In genomic region chr22:30294066-30294465, GRCh38 we compare ENCODE assay signal across 17 cellular contexts. TPM values are rescaled to one million over a fixed set of nuclear protein-coding genes. Genes with fewer than 3 reads are reported as not detected.
A peak's percentile ranks its signal among the peaks of the same experiment; 100 is the strongest.
DNase-seq lines count a peak whose midpoint lies in the region; ATAC-seq and TF ChIP-seq lines count a peak whose summit lies in the region.
"Had no signal": no experiment of that assay in that cellular context is flagged by ENCODE, and none has a peak within 500 bp of the region (broad histone marks: within the 10 kb centered on the region; RNA-seq: fewer than 3 reads in every experiment).

No MANE protein-coding gene starts in this region.

- DNase-seq in activated CD4-positive, alpha-beta T cell treated with anti-CD3 and anti-CD28 coated beads, Interleukin-2, amount 10 ng/mL, durations not matched to agents 7 days and 5 days, result no peak
- DNase-seq in activated CD4-positive, alpha-beta T cell treated with anti-CD3 and anti-CD28 coated beads, Interleukin-2, amount 50 U/mL, for 1 hour, result no peak
- DNase-seq in COR-L47 (lab: John Stamatoyannopoulos, UW), result peak; percentile 74
- no peak for DNase-seq in T-cell
- DNase-seq in naive thymus-derived CD8-positive, alpha-beta T cell, result no peak
- DNase-seq: activated CD4-positive, alpha-beta T cell treated with anti-CD3 and anti-CD28 coated beads, Interleukin-2, amount 50 U/mL, for 4 hours; activated T-cell treated with anti-CD3 and anti-CD28 coated beads for 4 hours; NCI-H748 treated with DMSO at 0.1 percent for 48 hours; SK-N-SH; spleen had no signal

- POLR2A ChIA-PET in activated CD4-positive, alpha-beta T cell treated with anti-CD3 and anti-CD28 coated beads, Interleukin-2, amount 10 ng/mL, durations not matched to agents 7 days and 5 days (lab: Charles Lee), result interaction anchor here (1.2 kb wide), 1 partner anchor 47 kb away, joined by 3 read pairs; the partner anchor contains the start of gene LIF
- POLR2A ChIA-PET in T-cell (lab: Charles Lee), result no interaction called here
- POLR2A ChIA-PET in naive thymus-derived CD8-positive, alpha-beta T cell (lab: Charles Lee), result interaction anchor here (0.7 to 13.0 kb wide), 3 partner anchors 10 to 95 kb away, joined by 4 to 416 read pairs (median 348); partner anchors contain the start of gene TBC1D10A

- H3K4me3 Mint-ChIP-seq in activated CD4-positive, alpha-beta T cell treated with anti-CD3 and anti-CD28 coated beads, Interleukin-2, amount 10 ng/mL, durations not matched to agents 7 days and 5 days, result no peak overlapping the region
- peak overlapping the region in 1 of 3 donors; percentile 53 for H3K4me3 Mint-ChIP-seq in T-cell
- H3K4me3 Mint-ChIP-seq in naive thymus-derived CD8-positive, alpha-beta T cell, result peak overlapping the region in 2 of 10 donors; percentile 10 to 13
- H3K4me3 Mint-ChIP-seq: dendritic cell treated with granulocyte-macrophage colony-stimulating factor and Interleukin-4, amounts not matched to agents 40 ng/mL and 50 ng/mL, for 4 days had no signal

- H3K4me1 Mint-ChIP-seq in activated CD4-positive, alpha-beta T cell treated with anti-CD3 and anti-CD28 coated beads, Interleukin-2, amount 10 ng/mL, durations not matched to agents 7 days and 5 days, result peaks cover 59% of the 10 kb centered on the region
- peaks cover 69 to 73% (median 71%) of the 10 kb centered on the region in 3 donors for H3K4me1 Mint-ChIP-seq in T-cell
- H3K4me1 Mint-ChIP-seq in naive thymus-derived CD8-positive, alpha-beta T cell, result peaks cover 44 to 81% (median 72%) of the 10 kb centered on the region in 4 donors

- no peaks in the 10 kb centered on the region for H3K27me3 Mint-ChIP-seq in activated CD4-positive, alpha-beta T cell treated with anti-CD3 and anti-CD28 coated beads, Interleukin-2, amount 10 ng/mL, durations not matched to agents 7 days and 5 days
- no peaks in the 10 kb centered on the region for H3K27me3 Mint-ChIP-seq in T-cell
- H3K27me3 Mint-ChIP-seq in naive thymus-derived CD8-positive, alpha-beta T cell, result no peaks in the 10 kb centered on the region
- H3K27me3 Mint-ChIP-seq: dendritic cell treated with granulocyte-macrophage colony-stimulating factor and Interleukin-4, amounts not matched to agents 40 ng/mL and 50 ng/mL, for 4 days had no signal

- H3K9me3 Mint-ChIP-seq in activated CD4-positive, alpha-beta T cell treated with anti-CD3 and anti-CD28 coated beads, Interleukin-2, amount 10 ng/mL, durations not matched to agents 7 days and 5 days, result no peaks in the 10 kb centered on the region
- no peaks in the 10 kb centered on the region for H3K9me3 Mint-ChIP-seq in T-cell
- no peaks in the 10 kb centered on the region for H3K9me3 Mint-ChIP-seq in naive thymus-derived CD8-positive, alpha-beta T cell
- H3K9me3 Mint-ChIP-seq: dendritic cell treated with granulocyte-macrophage colony-stimulating factor and Interleukin-4, amounts not matched to agents 40 ng/mL and 50 ng/mL, for 4 days had no signal

- CTCF ChIA-PET in activated CD4-positive, alpha-beta T cell treated with anti-CD3 and anti-CD28 coated beads, Interleukin-2, amount 10 ng/mL, durations not matched to agents 7 days and 5 days (lab: Charles Lee), result interaction anchor here (0.9 to 10.5 kb wide), 5 partner anchors 9 to 189 kb away, joined by 3 to 138 read pairs (median 3); partner anchors contain the start of gene RNF215
- CTCF ChIA-PET in T-cell (lab: Charles Lee), result no interaction called here

- peaks cover 51% of the 10 kb centered on the region for H3K36me3 Mint-ChIP-seq in activated CD4-positive, alpha-beta T cell treated with anti-CD3 and anti-CD28 coated beads, Interleukin-2, amount 10 ng/mL, durations not matched to agents 7 days and 5 days (ENCODE audit: low read depth)
- peaks cover 39% of the 10 kb centered on the region for H3K36me3 Mint-ChIP-seq in T-cell
- peaks cover 0 to 49% (median 24%) of the 10 kb centered on the region in 3 donors for H3K36me3 Mint-ChIP-seq in naive thymus-derived CD8-positive, alpha-beta T cell

- ATAC-seq in T-cell (replicated peaks in 1 of 4), result no peak
- ATAC-seq in naive thymus-derived CD8-positive, alpha-beta T cell, result no peak
- ATAC-seq in GM21447 (IDR thresholded peaks at IDR 0.05; ENCODE audit: unreplicated experiment), result no peak
- no peak for ATAC-seq in HG03457 (IDR thresholded peaks at IDR 0.05; ENCODE audit: unreplicated experiment)
- no peak for ATAC-seq in SK-N-SH treated with all-trans-retinoic acid at 6 μM for 48 hours

- H3K27ac Mint-ChIP-seq in activated CD4-positive, alpha-beta T cell treated with anti-CD3 and anti-CD28 coated beads, Interleukin-2, amount 10 ng/mL, durations not matched to agents 7 days and 5 days, result peak overlapping the region; percentile 21
- H3K27ac Mint-ChIP-seq in T-cell, result peak overlapping the region; percentile 57 to 74
- H3K27ac Mint-ChIP-seq in naive thymus-derived CD8-positive, alpha-beta T cell, result peak overlapping the region; percentile 51 to 100 (median 89)
- H3K27ac Mint-ChIP-seq: dendritic cell treated with granulocyte-macrophage colony-stimulating factor and Interleukin-4, amounts not matched to agents 40 ng/mL and 50 ng/mL, for 4 days had no signal

TF ChIP-seq in SK-N-SH treated with all-trans-retinoic acid at 6 μM for 48 hours, 23 proteins besides CTCF, POLR2A, EP300 and RAD21 (continues in another document):
- TF ChIP-seq PATZ1 (CRISPR knock-in tag; IDR thresholded peaks at IDR 0.05; ENCODE audit: borderline replicate concordance), result no peak
- no peak for TF ChIP-seq ZFP30 (CRISPR knock-in tag; IDR thresholded peaks at IDR 0.05)
- TF ChIP-seq ZFP3 (CRISPR knock-in tag; IDR thresholded peaks at IDR 0.05), result no peak
- no peak for TF ChIP-seq POU6F1 (CRISPR knock-in tag; IDR thresholded peaks at IDR 0.05; ENCODE audit: borderline replicate concordance, low read depth)
- no peak for TF ChIP-seq PPARA (CRISPR knock-in tag; IDR thresholded peaks at IDR 0.05; ENCODE audit: borderline replicate concordance)
- no peak for TF ChIP-seq TCF4 (CRISPR knock-in tag; IDR thresholded peaks at IDR 0.05; ENCODE audit: borderline replicate concordance)
- no peak for TF ChIP-seq OSR1 (CRISPR knock-in tag; IDR thresholded peaks at IDR 0.05)

RNA-seq across cellular contexts. Expression of gene CASTOR1, which starts 4.8 kb away (rescaled TPM):
- 10 to 100 TPM; 16.7 to 20.0 TPM for total RNA-seq in activated CD4-positive, alpha-beta T cell treated with anti-CD3 and anti-CD28 coated beads, Interleukin-2, amount 10 ng/mL, durations not matched to agents 7 days and 5 days
- 10 to 100 TPM; 12.8 to 21.9 (median 16.1) TPM for total RNA-seq in T-cell
- total RNA-seq in naive thymus-derived CD8-positive, alpha-beta T cell, result 10 to 100 TPM; 18.0 to 20.4 TPM
- polyA plus RNA-seq in naive thymus-derived CD8-positive, alpha-beta T cell, result 10 to 100 TPM; 16.9 to 33.5 (median 20.8) TPM

RNA-seq across cellular contexts. Expression of gene OSM, which starts 27.4 kb away (rescaled TPM):
- 10 to 100 TPM; 74.7 to 80.5 TPM for total RNA-seq in activated CD4-positive, alpha-beta T cell treated with anti-CD3 and anti-CD28 coated beads, Interleukin-2, amount 10 ng/mL, durations not matched to agents 7 days and 5 days
- 10 to 100 TPM in 2 of 5 donors, 1 to 10 TPM in 3; 5.9 to 16.5 (median 7.4) TPM for total RNA-seq in T-cell
- 1 to 10 TPM in 1 of 2 experiments, under 1 TPM in 1; 0.81 to 1.1 TPM for total RNA-seq in naive thymus-derived CD8-positive, alpha-beta T cell
- polyA plus RNA-seq in naive thymus-derived CD8-positive, alpha-beta T cell, result 10 to 100 TPM in 1 of 3 donors, 1 to 10 TPM in 2; 4.4 to 11.6 (median 4.4) TPM
- total RNA-seq: endothelial cell of umbilical vein, HT-29, renal cortical epithelial cell had no signal
- polyA plus RNA-seq: endothelial cell of umbilical vein, SK-N-SH had no signal

RNA-seq across cellular contexts. Expression of gene TBC1D10A, which starts 32.7 kb away (rescaled TPM):
- total RNA-seq in activated CD4-positive, alpha-beta T cell treated with anti-CD3 and anti-CD28 coated beads, Interleukin-2, amount 10 ng/mL, durations not matched to agents 7 days and 5 days, result 10 to 100 TPM; 45.5 to 47.6 TPM
- total RNA-seq in T-cell, result 10 to 100 TPM; 56.2 to 84.3 (median 82.3) TPM
- total RNA-seq in naive thymus-derived CD8-positive, alpha-beta T cell, result 10 to 100 TPM; 66.7 to 67.7 TPM
- 10 to 100 TPM; 56.7 to 83.4 (median 62.0) TPM for polyA plus RNA-seq in naive thymus-derived CD8-positive, alpha-beta T cell

RNA-seq across cellular contexts. Expression of gene LIF, which starts 47.5 kb away (rescaled TPM):
- total RNA-seq in activated CD4-positive, alpha-beta T cell treated with anti-CD3 and anti-CD28 coated beads, Interleukin-2, amount 10 ng/mL, durations not matched to agents 7 days and 5 days, result 100 to 1,000 TPM; 102 to 103 TPM
- total RNA-seq in T-cell, result 1 to 10 TPM in 3 of 5 donors, under 1 TPM in 2; 0.26 to 3.3 (median 1.4) TPM
- total RNA-seq in naive thymus-derived CD8-positive, alpha-beta T cell, result not detected
- polyA plus RNA-seq in naive thymus-derived CD8-positive, alpha-beta T cell, result not detected

Comparison
In these comparisons a context has a peak if more than half of its experiments do, and no peak if none do; other contexts are left out.
1. H3K27ac Mint-ChIP-seq: peak in every context shown above with its lines; median percentile 89 in naive thymus-derived CD8-positive, alpha-beta T cell; 66 in T-cell; 21 in activated CD4-positive, alpha-beta T cell treated with anti-CD3 and anti-CD28 coated beads, Interleukin-2, amount 10 ng/mL, durations not matched to agents 7 days and 5 days.
2. RNA of gene OSM, which starts 27.4 kb away (total RNA-seq): 74.7 to 80.5 TPM in activated CD4-positive, alpha-beta T cell treated with anti-CD3 and anti-CD28 coated beads, Interleukin-2, amount 10 ng/mL, durations not matched to agents 7 days and 5 days; 5.9 to 16.5 TPM in T-cell and 0.81 to 1.1 TPM in naive thymus-derived CD8-positive, alpha-beta T cell; every median in the first group is over 4 times any median in the second.
3. POLR2A ChIA-PET loops: an anchor here in activated CD4-positive, alpha-beta T cell treated with anti-CD3 and anti-CD28 coated beads, Interleukin-2, amount 10 ng/mL, durations not matched to agents 7 days and 5 days (1.2 kb wide) and naive thymus-derived CD8-positive, alpha-beta T cell (0.7 to 13.0 kb wide); none called in T-cell.